17 cellular contexts compared by ENCODE assay signal in the genomic region with DNA sequence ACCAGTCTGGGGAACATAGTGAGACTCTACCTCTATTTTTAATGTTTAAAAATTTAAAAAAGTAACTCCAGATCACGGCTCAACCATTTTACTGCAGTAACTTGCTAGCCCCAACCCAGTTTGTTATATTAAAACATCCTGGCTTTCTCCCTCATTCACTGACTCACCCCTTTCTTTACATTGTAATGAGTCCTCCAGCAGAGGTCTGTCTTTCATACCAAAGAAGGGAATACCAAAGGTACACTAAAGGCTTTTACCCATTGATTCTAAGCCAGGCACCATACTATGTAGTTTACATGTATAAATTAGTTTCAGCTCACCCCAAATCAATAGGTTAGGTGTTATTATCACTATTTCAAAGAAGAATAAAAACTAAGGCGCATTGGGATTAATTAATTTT.
DNase-seq lines count a peak whose midpoint lies in the region; ATAC-seq and TF ChIP-seq lines count a peak whose summit lies in the region.
"Had no signal": no experiment of that assay in that cellular context is flagged by ENCODE, and none has a peak within 500 bp of the region (broad histone marks: within the 10 kb centered on the region; RNA-seq: fewer than 3 reads in every experiment).

No MANE protein-coding gene starts in this region.

- H3K27me3 ChIP-seq in H7 (ENCODE audit: control insufficient read depth, insufficient read depth, low read length) (peaks cover 10% of the 10 kb centered on the region), HUES64 (ENCODE audit: insufficient read depth, low read length) (peaks cover 32% of the 10 kb centered on the region)

- H3K36me3 ChIP-seq in H7 (replicated peaks; ENCODE audit: control insufficient read depth, insufficient read depth, low read length) (no peaks in the 10 kb centered on the region), HUES64 (ENCODE audit: insufficient read depth, low read length) (no peaks in the 10 kb centered on the region)

- H3K27ac ChIP-seq in HUES64 (ENCODE audit: low read depth, low read length) = peak overlapping the region; percentile 1; the same call in 1 of the 2 replicates
- H3K27ac ChIP-seq: HL-60, KMS-11 had no signal

- DNase-seq in H7 (peak; percentile 34), epithelial cell of esophagus (ENCODE audit: low read depth) (peak; percentile 21), iris pigment epithelial cell (ENCODE audit: low read depth) (peak; percentile 8), GM10248 (ENCODE audit: extremely low spot score) (no peak), NCI-H1694 (lab: John Stamatoyannopoulos, UW) (no peak)
- DNase-seq: C1 segment of cervical spinal cord; Calu3; CD4-positive, alpha-beta T cell; DND-41; GDM1; GOT3 had no signal

- no peak for ATAC-seq in GM21526 (IDR thresholded peaks at IDR 0.05; ENCODE audit: low FRiP score, unreplicated experiment)
- ATAC-seq: HCT116, HepG2 had no signal

- POLR2A ChIA-PET in GM10248 (lab: Yijun Ruan, JAX) = no interaction called here

- H3K9ac ChIP-seq in HUES64 (ENCODE audit: low read depth, low read length) = no peak overlapping the region
- H3K9ac ChIP-seq: KMS-11 had no signal

- H3K4me3 ChIP-seq in H7 (ENCODE audit: insufficient read depth, low read depth, low read length) = no peak overlapping the region
- no peak overlapping the region for H3K4me3 ChIP-seq in HUES64 (ENCODE audit: low read length)
- no peak overlapping the region for H3K4me3 ChIP-seq in epithelial cell of esophagus (ENCODE audit: low read length)

- TF ChIP-seq CTCF in epithelial cell of esophagus (IDR thresholded peaks at IDR 0.05; ENCODE audit: insufficient read depth, low read depth, low read length, missing control alignments) (no peak), GM10248 (IDR thresholded peaks at IDR 0.05; ENCODE audit: control extremely low read depth, extremely low read depth, low read depth, missing control alignments) (no peak)

- H3K4me1 ChIP-seq in HUES64 (ENCODE audit: insufficient read depth, low read length) = peaks cover 13% of the 10 kb centered on the region

- CTCF ChIA-PET in GM10248 (lab: Yijun Ruan, JAX) = interaction anchor here (1.7 kb wide), 1 partner anchor 214 kb away, joined by 3 read pairs; no protein-coding TSS in a partner anchor

- WGBS in HUES64 = 88% methylated on average over 2 of the region's 2 CpGs

- no peaks in the 10 kb centered on the region for H3K9me3 ChIP-seq in HUES64 (ENCODE audit: insufficient read depth, low read depth, low read length)

Comparison
In these comparisons a context has a peak if more than half of its experiments do, and no peak if none do; other contexts are left out.
1. DNase-seq: peak in H7 (single experiment), epithelial cell of esophagus (single experiment) and iris pigment epithelial cell (single experiment); none in GM10248 (single experiment) and NCI-H1694 (single experiment).